Comparison of ENCODE assay signal across 23 cellular contexts in the genomic region with DNA sequence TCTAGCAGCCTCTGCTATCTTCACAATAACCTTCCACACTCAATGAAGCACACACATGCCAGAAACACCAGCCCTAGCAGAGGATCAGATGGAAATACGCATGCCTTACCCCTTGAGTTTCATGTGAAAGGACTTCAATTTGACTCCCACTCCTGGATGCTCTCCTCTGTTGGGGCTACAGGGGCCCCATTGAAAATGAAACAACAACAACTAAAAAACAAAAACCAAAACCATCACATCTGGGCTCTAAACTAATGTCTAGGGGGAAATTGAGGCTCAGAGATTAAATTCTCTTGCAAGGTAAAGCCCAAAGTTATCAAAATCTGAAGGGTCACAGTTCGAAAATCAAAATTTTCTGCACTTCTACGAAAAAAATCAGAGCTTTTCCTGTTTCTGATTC. TPM values are rescaled to one million over a fixed set of nuclear protein-coding genes. Genes with fewer than 3 reads are reported as not detected.
DNase-seq lines count a peak whose midpoint lies in the region; ATAC-seq, FAIRE-seq and TF ChIP-seq lines count a peak whose summit lies in the region.
"Had no signal": no experiment of that assay in that cellular context is flagged by ENCODE, and none has a peak within 500 bp of the region (broad histone marks: within the 10 kb centered on the region; RNA-seq: fewer than 3 reads in every experiment).

No MANE protein-coding gene starts in this region.

- H3K9me3 ChIP-seq in MM.1S (replicated peaks; ENCODE audit: insufficient read depth, low read length) = no peaks in the 10 kb centered on the region
- H3K9me3 ChIP-seq: A549 had no signal

- H3K27me3 ChIP-seq in MM.1S (replicated peaks; ENCODE audit: insufficient read depth, low read length) = no peaks in the 10 kb centered on the region

- no peak overlapping the region for H3K4me3 ChIP-seq in MM.1S (ENCODE audit: low read length)
- H3K4me3 ChIP-seq: A549 had no signal

- TF ChIP-seq POLR2A in GM12892 (IDR thresholded peaks at IDR 0.05; ENCODE audit: low read depth, low read length) = no peak

- TF ChIP-seq CTCF in MM.1S (IDR thresholded peaks at IDR 0.05; ENCODE audit: low read length) = no peak

- H3K4me1 ChIP-seq in MM.1S (ENCODE audit: low read length) = peaks cover 6% of the 10 kb centered on the region; the same call in 1 of the 2 replicates
- H3K4me1 ChIP-seq: A549 had no signal

- DNase-seq in GM12892 (ENCODE audit: insufficient read length) = no peak
- no peak for DNase-seq in MM.1S
- DNase-seq in islet precursor cell = no peak
- DNase-seq in NOMO-1 treated with DMSO at 0.1 percent for 48 hours (lab: John Stamatoyannopoulos, UW; ENCODE audit: unreplicated experiment) = no peak
- DNase-seq: C1 segment of cervical spinal cord; CD4-positive, alpha-beta memory T cell; COR-L47; KG1; NCI-H1048; NCI-H1436 treated with DMSO at 0.1 percent for 48 hours; NCI-H1930; NCI-H2107; NCI-H446 treated with DMSO at 0.1 percent for 48 hours; NCI-H526 treated with DMSO at 0.1 percent for 48 hours; PC-3; T-helper 2 cell had no signal

- H3F3A ChIP-seq in MM.1S (ENCODE audit: insufficient read depth, low read length) = no peaks in the 10 kb centered on the region

- H3K4me2 ChIP-seq in MM.1S (ENCODE audit: low read depth, low read length) = peak overlapping the region; percentile 25
- H3K4me2 ChIP-seq: A549 had no signal

- no peaks in the 10 kb centered on the region for H3K9me2 ChIP-seq in MM.1S (replicated peaks; ENCODE audit: insufficient read depth, low read length)

- H3K79me2 ChIP-seq in MM.1S (ENCODE audit: low read length) = no peaks in the 10 kb centered on the region

- ATAC-seq in GM21515 (IDR thresholded peaks at IDR 0.05; ENCODE audit: unreplicated experiment) (peak; percentile 47), GM21529 (IDR thresholded peaks at IDR 0.05; ENCODE audit: unreplicated experiment) (no peak), HG02981 (IDR thresholded peaks at IDR 0.05; ENCODE audit: unreplicated experiment) (no peak)
- ATAC-seq: A549, PC-3 had no signal

- FAIRE-seq in GM12892 (lab: Jason Lieb, UNC) = peak; percentile 27
- FAIRE-seq: A549, G401.6, GM18507, H54 had no signal

- peak overlapping the region; percentile 30; the same call in 1 of the 2 replicates for H2AFZ ChIP-seq in MM.1S (ENCODE audit: low read length)

- no peak overlapping the region for H3K27ac ChIP-seq in MM.1S (ENCODE audit: low read length)
- H3K27ac ChIP-seq: A549 had no signal

- H3K9ac ChIP-seq in MM.1S (ENCODE audit: low read length) = no peak overlapping the region

- no peaks in the 10 kb centered on the region for H4K20me1 ChIP-seq in MM.1S (ENCODE audit: insufficient read depth, low read length)

- no peaks in the 10 kb centered on the region for H3K36me3 ChIP-seq in MM.1S (replicated peaks; ENCODE audit: insufficient read depth, low read length)

RNA-seq across cellular contexts. Expression of a gene that starts 7.9 kb away (rescaled TPM):
- polyA plus RNA-seq in GM12892 (2012; ENCODE audit: missing spikeins) = 6.6 TPM

RNA-seq across cellular contexts. Expression of a gene that starts 18.7 kb away (rescaled TPM):
- polyA plus RNA-seq in GM12892 (2012; ENCODE audit: missing spikeins) = 0.32 TPM

RNA-seq across cellular contexts. Expression of a gene that starts 44.2 kb away (rescaled TPM):
- 0.19 TPM for polyA plus RNA-seq in GM12892 (2012; ENCODE audit: missing spikeins)
